In the genomic region with DNA sequence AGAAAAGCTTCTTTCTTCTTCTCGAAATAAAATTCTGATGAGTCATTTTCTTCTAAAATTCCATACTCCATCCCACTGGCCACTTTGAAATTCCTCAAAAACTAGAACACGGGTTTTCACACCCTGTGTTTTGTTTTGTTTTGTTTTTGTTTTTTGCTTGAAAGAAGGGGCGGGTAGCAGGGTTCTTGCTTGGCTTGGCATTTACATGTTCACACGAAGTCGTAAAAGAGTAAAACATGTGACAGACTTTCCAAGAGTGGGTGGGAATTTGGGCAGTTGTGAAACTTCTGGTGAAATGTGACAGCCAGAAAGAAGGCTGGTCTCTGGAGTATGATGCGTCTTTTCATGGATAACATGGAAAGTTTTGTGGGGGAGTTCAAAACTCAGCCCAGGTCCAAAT, we compare ENCODE assay signal across 26 cellular contexts. TPM values are rescaled to one million over a fixed set of nuclear protein-coding genes. Genes with fewer than 3 reads are reported as not detected.
DNase-seq lines count a peak whose midpoint lies in the region; ATAC-seq and TF ChIP-seq lines count a peak whose summit lies in the region.
"Had no signal": no experiment of that assay in that cellular context is flagged by ENCODE, and none has a peak within 500 bp of the region (broad histone marks: within the 10 kb centered on the region; RNA-seq: fewer than 3 reads in every experiment).

No MANE protein-coding gene starts in this region.

- TF ChIP-seq CTCF in GM23338 (conservative IDR thresholded peaks at IDR 0.05; ENCODE audit: low read depth in 2 of 2) = no peak
- no peak for TF ChIP-seq CTCF in OCI-LY7 (conservative IDR thresholded peaks at IDR 0.05; ENCODE audit: low read length)

- no peaks in the 10 kb centered on the region for H3K9me2 ChIP-seq in GM23338 (ENCODE audit: insufficient read depth)
- no peaks in the 10 kb centered on the region for H3K9me2 ChIP-seq in OCI-LY7 (ENCODE audit: insufficient read depth, low read length)

- H3K4me1 Mint-ChIP-seq in GM23338 = no peaks in the 10 kb centered on the region
- H3K4me1 Mint-ChIP-seq: activated CD4-positive, alpha-beta T cell treated with anti-CD3 and anti-CD28 coated beads, Interleukin-2, amount 10 ng/mL, durations not matched to agents 7 days and 5 days; brain; H9; WTC11 had no signal

- H3K27me3 ChIP-seq in GM23338 (ENCODE audit: insufficient read depth) (no peaks in the 10 kb centered on the region), MG63 (no peaks in the 10 kb centered on the region)
- H3K27me3 ChIP-seq: ovary, spleen, transverse colon had no signal

- H3K27me3 Mint-ChIP-seq in GM23338 (ENCODE audit: insufficient read depth, low read depth, poor library complexity) = no peaks in the 10 kb centered on the region
- H3K27me3 Mint-ChIP-seq: activated CD4-positive, alpha-beta T cell treated with anti-CD3 and anti-CD28 coated beads, Interleukin-2, amount 10 ng/mL, durations not matched to agents 7 days and 5 days; activated T-cell treated with anti-CD3 and anti-CD28 coated beads, Interleukin-2, amount 50 U/mL, for 24 hours had no signal

- no peak overlapping the region for H3K4me3 ChIP-seq in GM23338
- H3K4me3 ChIP-seq in MG63 = no peak overlapping the region
- no peak overlapping the region for H3K4me3 ChIP-seq in OCI-LY7 (ENCODE audit: low read depth, low read length, poor library complexity, severe bottlenecking)
- H3K4me3 ChIP-seq: ovary, spleen, transverse colon had no signal

- no peak overlapping the region for H3K4me3 Mint-ChIP-seq in GM23338
- H3K4me3 Mint-ChIP-seq: activated CD4-positive, alpha-beta T cell treated with anti-CD3 and anti-CD28 coated beads, Interleukin-2, amount 10 ng/mL, durations not matched to agents 7 days and 5 days; activated T-cell treated with anti-CD3 and anti-CD28 coated beads, Interleukin-2, amount 50 U/mL, for 24 hours; brain; H9; natural killer cell treated with Interleukin-12 subunit alpha and Interleukin-12 subunit beta and Interleukin-15 and Interleukin-18, amount 100 ng/mL, for 72 hours; WTC11 had no signal

- H3K4me2 ChIP-seq in GM23338 (no peak overlapping the region), OCI-LY7 (ENCODE audit: low read length) (no peak overlapping the region)

- no peak overlapping the region for H3K27ac ChIP-seq in GM23338 (ENCODE audit: low read depth)
- H3K27ac ChIP-seq in OCI-LY7 (ENCODE audit: low read depth, low read length, poor library complexity, severe bottlenecking) = no peak overlapping the region
- H3K27ac ChIP-seq: HL-60, ovary, spleen, transverse colon had no signal

- ATAC-seq in GM23338 (no peak), sciatic nerve (peak; percentile 39)
- ATAC-seq: natural killer cell treated with Interleukin-12 subunit alpha and Interleukin-12 subunit beta and Interleukin-15 and Interleukin-18, amount 100 ng/mL, for 72 hours; Panc1; WTC11 had no signal

- no peaks in the 10 kb centered on the region for H3K36me3 ChIP-seq in GM23338 (ENCODE audit: insufficient read depth)
- H3K36me3 ChIP-seq in MG63 = no peaks in the 10 kb centered on the region
- H3K36me3 ChIP-seq in OCI-LY7 (ENCODE audit: insufficient read depth, low read length) = no peaks in the 10 kb centered on the region
- H3K36me3 ChIP-seq: ovary, spleen, transverse colon had no signal

- no peaks in the 10 kb centered on the region for H3K36me3 Mint-ChIP-seq in GM23338 (ENCODE audit: low read depth)
- H3K36me3 Mint-ChIP-seq: brain; natural killer cell treated with Interleukin-12 subunit alpha and Interleukin-12 subunit beta and Interleukin-15 and Interleukin-18, amount 100 ng/mL, for 72 hours; WTC11 had no signal

- CTCF ChIA-PET in OCI-LY7 (lab: Charles Lee; ENCODE audit: unreplicated experiment) = no interaction called here

- H4K20me1 ChIP-seq in GM23338 (replicated peaks; ENCODE audit: insufficient read depth) = no peaks in the 10 kb centered on the region
- no peaks in the 10 kb centered on the region for H4K20me1 ChIP-seq in OCI-LY7 (ENCODE audit: insufficient read depth, low read length)

- H3K4me1 ChIP-seq in GM23338 (ENCODE audit: insufficient read depth) = no peaks in the 10 kb centered on the region
- H3K4me1 ChIP-seq in OCI-LY7 (ENCODE audit: insufficient read depth, low read length, poor library complexity, severe bottlenecking) = no peaks in the 10 kb centered on the region
- H3K4me1 ChIP-seq: spleen, transverse colon had no signal

- DNase-seq in AG20443 (ENCODE audit: low spot score) (peak; percentile 71), GM23338 (ENCODE audit: low spot score) (no peak), astrocyte of the hippocampus (ENCODE audit: low read depth, low spot score) (peak; percentile 68), sciatic nerve (ENCODE audit: low spot score) (no peak), MG63 (no peak), hepatic stellate cell (ENCODE audit: low spot score) (no peak), OCI-LY7 (ENCODE audit: low spot score) (no peak)
- DNase-seq in activated naive CD4-positive, alpha-beta T cell (lab: John Stamatoyannopoulos, UW) = no peak
- DNase-seq: activated CD4-positive, alpha-beta T cell treated with anti-CD3 and anti-CD28 coated beads, Interleukin-2, amount 10 ng/mL, durations not matched to agents 7 days and 5 days; activated gamma-delta T cell; activated T-cell treated with anti-CD3 and anti-CD28 coated beads, Interleukin-2, amount 50 U/mL, for 24 hours; H9; kidney; NCI-H1092; NCI-H187; NCI-H2171; NCI-H524 treated with DMSO at 0.1 percent for 48 hours; ovary; SHP77; spleen; transverse colon had no signal

- no peaks in the 10 kb centered on the region for H3K9me3 Mint-ChIP-seq in GM23338
- H3K9me3 Mint-ChIP-seq: activated CD4-positive, alpha-beta T cell treated with anti-CD3 and anti-CD28 coated beads, Interleukin-2, amount 10 ng/mL, durations not matched to agents 7 days and 5 days; brain; H9; natural killer cell treated with Interleukin-12 subunit alpha and Interleukin-12 subunit beta and Interleukin-15 and Interleukin-18, amount 100 ng/mL, for 72 hours; WTC11 had no signal

- H2AFZ ChIP-seq in GM23338 (no peak overlapping the region), OCI-LY7 (ENCODE audit: low read length) (no peak overlapping the region)

- H3K27ac Mint-ChIP-seq in GM23338 = 0 out of 2 replicates have a peak overlapping the region, but pooled peaks have one; percentile 6
- H3K27ac Mint-ChIP-seq: activated CD4-positive, alpha-beta T cell treated with anti-CD3 and anti-CD28 coated beads, Interleukin-2, amount 10 ng/mL, durations not matched to agents 7 days and 5 days; activated T-cell treated with anti-CD3 and anti-CD28 coated beads, Interleukin-2, amount 50 U/mL, for 24 hours; brain; H9; natural killer cell treated with Interleukin-12 subunit alpha and Interleukin-12 subunit beta and Interleukin-15 and Interleukin-18, amount 100 ng/mL, for 72 hours; WTC11 had no signal

- POLR2A ChIA-PET in OCI-LY7 (lab: Charles Lee) = no interaction called here

- intact Hi-C loops in sciatic nerve (cut with DNase I) = no loop called here
- intact Hi-C loops in OCI-LY7 (cut with micrococcal nuclease; ENCODE audit: unreplicated experiment) = no loop called here

- BruUV-seq in OCI-LY7 (replicated peaks; lab: Mats Ljungman, UMichigan) = no TSS peak

- H3F3A ChIP-seq in GM23338 (replicated peaks; ENCODE audit: low read depth) = no peaks in the 10 kb centered on the region

- H3K79me2 ChIP-seq in GM23338 (replicated peaks; ENCODE audit: insufficient read depth) (no peaks in the 10 kb centered on the region), OCI-LY7 (ENCODE audit: insufficient read depth, low read depth, low read length) (no peaks in the 10 kb centered on the region)

- H3K9me3 ChIP-seq in MG63 (no peaks in the 10 kb centered on the region), OCI-LY7 (ENCODE audit: low read length) (no peaks in the 10 kb centered on the region)
- H3K9me3 ChIP-seq: ovary, spleen, transverse colon had no signal

TF ChIP-seq in GM23338, 12 proteins besides CTCF, POLR2A, EP300 and RAD21:
- TF ChIP-seq JUNB (IDR thresholded peaks at IDR 0.05; ENCODE audit: unreplicated experiment) = no peak
- no peak for TF ChIP-seq EZH2phosphoT487 (IDR thresholded peaks at IDR 0.05; ENCODE audit: unreplicated experiment)
- no peak for TF ChIP-seq CREB1 (CRISPR knock-in tag; IDR thresholded peaks at IDR 0.05; ENCODE audit: low read depth)

RNA-seq across cellular contexts. Expression of gene FMN2, which starts 47.1 kb away (rescaled TPM):
- total RNA-seq in GM23338 (2014; rRNA removed; shearing (Covaris generic)) = 2.5 and 6.0 TPM in 2 replicates
- 1.4 and 1.5 TPM in 2 replicates for polyA plus RNA-seq in GM23338 (2016; fragmentation: Nextera tagmentation; extraction: Ambion mirVana)
- total RNA-seq in sciatic nerve (60.1 TPM), OCI-LY7 (2022) (not detected in 2 replicates)
- total RNA-seq in MG63 (2014; rRNA removed; shearing (Covaris generic); ENCODE audit: low replicate concordance) = 15.6 and 15.7 TPM in 2 replicates
- total RNA-seq in OCI-LY7 (2014; rRNA removed; shearing (Covaris generic)) = not detected in 2 replicates
- total RNA-seq: activated CD4-positive, alpha-beta T cell treated with anti-CD3 and anti-CD28 coated beads, Interleukin-2, amount 10 ng/mL, durations not matched to agents 7 days and 5 days; natural killer cell treated with Interleukin-12 subunit alpha and Interleukin-12 subunit beta and Interleukin-15 and Interleukin-18, amount 100 ng/mL, for 72 hours had no signal

Comparison
In these comparisons a context has a peak if more than half of its experiments do, and no peak if none do; other contexts are left out.
1. DNase-seq: peak in AG20443 (single experiment) and astrocyte of the hippocampus (single experiment); none in GM23338 (single experiment), sciatic nerve (single experiment), MG63 (single experiment), hepatic stellate cell (single experiment), OCI-LY7 (single experiment) and activated naive CD4-positive, alpha-beta T cell (0 of 4).